ENCODE assay signal across 1 cellular context in genomic region chr1:199684686-199685273, GRCh38.
TF ChIP-seq lines count a peak whose summit lies in the region.

No MANE protein-coding gene starts in this region.

TF ChIP-seq in GM23338, 12 proteins besides CTCF, POLR2A, EP300 and RAD21 (continued from another document):
- TF ChIP-seq, protein P1, sequence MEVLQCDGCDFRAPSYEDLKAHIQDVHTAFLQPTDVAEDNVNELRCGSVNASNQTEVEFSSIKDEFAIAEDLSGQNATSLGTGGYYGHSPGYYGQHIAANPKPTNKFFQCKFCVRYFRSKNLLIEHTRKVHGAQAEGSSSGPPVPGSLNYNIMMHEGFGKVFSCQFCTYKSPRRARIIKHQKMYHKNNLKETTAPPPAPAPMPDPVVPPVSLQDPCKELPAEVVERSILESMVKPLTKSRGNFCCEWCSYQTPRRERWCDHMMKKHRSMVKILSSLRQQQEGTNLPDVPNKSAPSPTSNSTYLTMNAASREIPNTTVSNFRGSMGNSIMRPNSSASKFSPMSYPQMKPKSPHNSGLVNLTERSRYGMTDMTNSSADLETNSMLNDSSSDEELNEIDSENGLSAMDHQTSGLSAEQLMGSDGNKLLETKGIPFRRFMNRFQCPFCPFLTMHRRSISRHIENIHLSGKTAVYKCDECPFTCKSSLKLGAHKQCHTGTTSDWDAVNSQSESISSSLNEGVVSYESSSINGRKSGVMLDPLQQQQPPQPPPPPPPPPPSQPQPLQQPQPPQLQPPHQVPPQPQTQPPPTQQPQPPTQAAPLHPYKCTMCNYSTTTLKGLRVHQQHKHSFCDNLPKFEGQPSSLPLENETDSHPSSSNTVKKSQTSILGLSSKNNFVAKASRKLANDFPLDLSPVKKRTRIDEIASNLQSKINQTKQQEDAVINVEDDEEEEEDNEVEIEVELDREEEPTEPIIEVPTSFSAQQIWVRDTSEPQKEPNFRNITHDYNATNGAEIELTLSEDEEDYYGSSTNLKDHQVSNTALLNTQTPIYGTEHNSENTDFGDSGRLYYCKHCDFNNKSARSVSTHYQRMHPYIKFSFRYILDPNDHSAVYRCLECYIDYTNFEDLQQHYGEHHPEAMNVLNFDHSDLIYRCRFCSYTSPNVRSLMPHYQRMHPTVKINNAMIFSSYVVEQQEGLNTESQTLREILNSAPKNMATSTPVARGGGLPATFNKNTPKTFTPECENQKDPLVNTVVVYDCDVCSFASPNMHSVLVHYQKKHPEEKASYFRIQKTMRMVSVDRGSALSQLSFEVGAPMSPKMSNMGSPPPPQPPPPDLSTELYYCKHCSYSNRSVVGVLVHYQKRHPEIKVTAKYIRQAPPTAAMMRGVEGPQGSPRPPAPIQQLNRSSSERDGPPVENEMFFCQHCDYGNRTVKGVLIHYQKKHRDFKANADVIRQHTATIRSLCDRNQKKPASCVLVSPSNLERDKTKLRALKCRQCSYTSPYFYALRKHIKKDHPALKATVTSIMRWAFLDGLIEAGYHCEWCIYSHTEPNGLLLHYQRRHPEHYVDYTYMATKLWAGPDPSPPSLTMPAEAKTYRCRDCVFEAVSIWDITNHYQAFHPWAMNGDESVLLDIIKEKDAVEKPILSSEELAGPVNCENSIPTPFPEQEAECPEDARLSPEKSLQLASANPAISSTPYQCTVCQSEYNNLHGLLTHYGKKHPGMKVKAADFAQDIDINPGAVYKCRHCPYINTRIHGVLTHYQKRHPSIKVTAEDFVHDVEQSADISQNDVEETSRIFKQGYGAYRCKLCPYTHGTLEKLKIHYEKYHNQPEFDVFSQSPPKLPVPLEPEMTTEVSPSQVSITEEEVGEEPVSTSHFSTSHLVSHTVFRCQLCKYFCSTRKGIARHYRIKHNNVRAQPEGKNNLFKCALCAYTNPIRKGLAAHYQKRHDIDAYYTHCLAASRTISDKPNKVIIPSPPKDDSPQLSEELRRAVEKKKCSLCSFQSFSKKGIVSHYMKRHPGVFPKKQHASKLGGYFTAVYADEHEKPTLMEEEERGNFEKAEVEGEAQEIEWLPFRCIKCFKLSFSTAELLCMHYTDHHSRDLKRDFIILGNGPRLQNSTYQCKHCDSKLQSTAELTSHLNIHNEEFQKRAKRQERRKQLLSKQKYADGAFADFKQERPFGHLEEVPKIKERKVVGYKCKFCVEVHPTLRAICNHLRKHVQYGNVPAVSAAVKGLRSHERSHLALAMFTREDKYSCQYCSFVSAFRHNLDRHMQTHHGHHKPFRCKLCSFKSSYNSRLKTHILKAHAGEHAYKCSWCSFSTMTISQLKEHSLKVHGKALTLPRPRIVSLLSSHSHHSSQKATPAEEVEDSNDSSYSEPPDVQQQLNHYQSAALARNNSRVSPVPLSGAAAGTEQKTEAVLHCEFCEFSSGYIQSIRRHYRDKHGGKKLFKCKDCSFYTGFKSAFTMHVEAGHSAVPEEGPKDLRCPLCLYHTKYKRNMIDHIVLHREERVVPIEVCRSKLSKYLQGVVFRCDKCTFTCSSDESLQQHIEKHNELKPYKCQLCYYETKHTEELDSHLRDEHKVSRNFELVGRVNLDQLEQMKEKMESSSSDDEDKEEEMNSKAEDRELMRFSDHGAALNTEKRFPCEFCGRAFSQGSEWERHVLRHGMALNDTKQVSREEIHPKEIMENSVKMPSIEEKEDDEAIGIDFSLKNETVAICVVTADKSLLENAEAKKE (CRISPR knock-in tag; IDR thresholded peaks at IDR 0.05) = no peak
- TF ChIP-seq POLR2AphosphoS5 (IDR thresholded peaks at IDR 0.05; ENCODE audit: low read depth) (no peak), EZH2phosphoT487 (IDR thresholded peaks at IDR 0.05; ENCODE audit: unreplicated experiment) (no peak), NANOG (IDR thresholded peaks at IDR 0.05; ENCODE audit: borderline replicate concordance) (no peak), CREB1 (CRISPR knock-in tag; IDR thresholded peaks at IDR 0.05; ENCODE audit: low read depth) (no peak), STAT1 (IDR thresholded peaks at IDR 0.05; ENCODE audit: unreplicated experiment) (no peak), JUNB (IDR thresholded peaks at IDR 0.05; ENCODE audit: unreplicated experiment) (no peak), ZNF114 (CRISPR knock-in tag; IDR thresholded peaks at IDR 0.05) (no peak), EZH2 (IDR thresholded peaks at IDR 0.05; ENCODE audit: low read depth, unreplicated experiment) (no peak)
- TF ChIP-seq, protein P2, sequence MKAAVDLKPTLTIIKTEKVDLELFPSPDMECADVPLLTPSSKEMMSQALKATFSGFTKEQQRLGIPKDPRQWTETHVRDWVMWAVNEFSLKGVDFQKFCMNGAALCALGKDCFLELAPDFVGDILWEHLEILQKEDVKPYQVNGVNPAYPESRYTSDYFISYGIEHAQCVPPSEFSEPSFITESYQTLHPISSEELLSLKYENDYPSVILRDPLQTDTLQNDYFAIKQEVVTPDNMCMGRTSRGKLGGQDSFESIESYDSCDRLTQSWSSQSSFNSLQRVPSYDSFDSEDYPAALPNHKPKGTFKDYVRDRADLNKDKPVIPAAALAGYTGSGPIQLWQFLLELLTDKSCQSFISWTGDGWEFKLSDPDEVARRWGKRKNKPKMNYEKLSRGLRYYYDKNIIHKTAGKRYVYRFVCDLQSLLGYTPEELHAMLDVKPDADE (IDR thresholded peaks at IDR 0.05) = no peak
- TF ChIP-seq, protein P3, sequence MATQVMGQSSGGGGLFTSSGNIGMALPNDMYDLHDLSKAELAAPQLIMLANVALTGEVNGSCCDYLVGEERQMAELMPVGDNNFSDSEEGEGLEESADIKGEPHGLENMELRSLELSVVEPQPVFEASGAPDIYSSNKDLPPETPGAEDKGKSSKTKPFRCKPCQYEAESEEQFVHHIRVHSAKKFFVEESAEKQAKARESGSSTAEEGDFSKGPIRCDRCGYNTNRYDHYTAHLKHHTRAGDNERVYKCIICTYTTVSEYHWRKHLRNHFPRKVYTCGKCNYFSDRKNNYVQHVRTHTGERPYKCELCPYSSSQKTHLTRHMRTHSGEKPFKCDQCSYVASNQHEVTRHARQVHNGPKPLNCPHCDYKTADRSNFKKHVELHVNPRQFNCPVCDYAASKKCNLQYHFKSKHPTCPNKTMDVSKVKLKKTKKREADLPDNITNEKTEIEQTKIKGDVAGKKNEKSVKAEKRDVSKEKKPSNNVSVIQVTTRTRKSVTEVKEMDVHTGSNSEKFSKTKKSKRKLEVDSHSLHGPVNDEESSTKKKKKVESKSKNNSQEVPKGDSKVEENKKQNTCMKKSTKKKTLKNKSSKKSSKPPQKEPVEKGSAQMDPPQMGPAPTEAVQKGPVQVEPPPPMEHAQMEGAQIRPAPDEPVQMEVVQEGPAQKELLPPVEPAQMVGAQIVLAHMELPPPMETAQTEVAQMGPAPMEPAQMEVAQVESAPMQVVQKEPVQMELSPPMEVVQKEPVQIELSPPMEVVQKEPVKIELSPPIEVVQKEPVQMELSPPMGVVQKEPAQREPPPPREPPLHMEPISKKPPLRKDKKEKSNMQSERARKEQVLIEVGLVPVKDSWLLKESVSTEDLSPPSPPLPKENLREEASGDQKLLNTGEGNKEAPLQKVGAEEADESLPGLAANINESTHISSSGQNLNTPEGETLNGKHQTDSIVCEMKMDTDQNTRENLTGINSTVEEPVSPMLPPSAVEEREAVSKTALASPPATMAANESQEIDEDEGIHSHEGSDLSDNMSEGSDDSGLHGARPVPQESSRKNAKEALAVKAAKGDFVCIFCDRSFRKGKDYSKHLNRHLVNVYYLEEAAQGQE (IDR thresholded peaks at IDR 0.05; ENCODE audit: unreplicated experiment) = no peak
